19 cellular contexts compared by ENCODE assay signal in genomic region chr7:42380411-42380810, GRCh38.
A peak's percentile ranks its signal among the peaks of the same experiment; 100 is the strongest.
DNase-seq lines count a peak whose midpoint lies in the region; ATAC-seq and TF ChIP-seq lines count a peak whose summit lies in the region.
"Had no signal": no experiment of that assay in that cellular context is flagged by ENCODE, and none has a peak within 500 bp of the region (broad histone marks: within the 10 kb centered on the region; RNA-seq: fewer than 3 reads in every experiment).

No MANE protein-coding gene starts in this region.

- H3K9me3 ChIP-seq in SK-N-MC (ENCODE audit: low read depth, low read length): no peaks in the 10 kb centered on the region
- H3K9me3 ChIP-seq: BE2C, transverse colon had no signal

- TF ChIP-seq CTCF in omental fat pad (IDR thresholded peaks at IDR 0.05): no peak

- peak; percentile 23 for DNase-seq in EL
- DNase-seq in SK-N-MC (ENCODE audit: low read depth, low spot score): peak; percentile 16
- peak; percentile 67 for DNase-seq in fibroblast of peridontal ligament (ENCODE audit: extremely low read depth)
- DNase-seq in omental fat pad (ENCODE audit: low spot score): no peak
- no peak for DNase-seq in amygdala (lab: John Stamatoyannopoulos, UW)
- no peak for DNase-seq in NCI-H1092 treated with DMSO at 0.1 percent for 48 hours (lab: John Stamatoyannopoulos, UW)
- DNase-seq: BE2C; left cardiac atrium; NCI-H1417; NCI-H526; nephron progenitor cell; PC-3; SHP77 treated with DMSO at 0.1 percent for 48 hours; stimulated activated CD4-positive, alpha-beta T cell treated with anti-CD3 and anti-CD28 coated beads, Interleukin-2, amount 100 ng/mL, for 24 hours; stimulated activated naive CD4-positive, alpha-beta T cell treated with Interleukin-2 at 50 U/mL for 16 hours; transverse colon had no signal

- H3K36me3 ChIP-seq in SK-N-MC (ENCODE audit: insufficient read depth, low read length): no peaks in the 10 kb centered on the region
- H3K36me3 ChIP-seq: BE2C, transverse colon had no signal

- no peak overlapping the region for H3K9ac ChIP-seq in SK-N-MC (ENCODE audit: insufficient read length)

- no peak overlapping the region for H3K27ac ChIP-seq in SK-N-MC
- H3K27ac ChIP-seq: transverse colon had no signal

- peak; percentile 57 for ATAC-seq in omental fat pad (ENCODE audit: low FRiP score)
- ATAC-seq in HG03439 (IDR thresholded peaks at IDR 0.05; ENCODE audit: unreplicated experiment): no peak
- ATAC-seq: activated naive CD4-positive, alpha-beta T cell treated with anti-CD3 and anti-CD28 coated beads, Interleukin-2, amount 50 U/mL, for 72 hours; HepG2; PC-3 had no signal

- H3K4me3 ChIP-seq in SK-N-MC: 0 out of 2 replicates have a peak overlapping the region, but pooled peaks have one; percentile 18
- H3K4me3 ChIP-seq: transverse colon had no signal

Comparison
In these comparisons a context has a peak if more than half of its experiments do, and no peak if none do; other contexts are left out.
1. DNase-seq: peak in EL (single experiment), SK-N-MC (single experiment) and fibroblast of peridontal ligament (single experiment); none in omental fat pad (single experiment), amygdala (0 of 56) and NCI-H1092 treated with DMSO at 0.1 percent for 48 hours (single experiment).